In genomic region chr1:12124693-12125421, GRCh38 we compare ENCODE assay signal across 8 cellular contexts. TPM values are rescaled to one million over a fixed set of nuclear protein-coding genes. Genes with fewer than 3 reads are reported as not detected.
DNase-seq lines count a peak whose midpoint lies in the region; ATAC-seq and TF ChIP-seq lines count a peak whose summit lies in the region.

No MANE protein-coding gene starts in this region.

- H3K4me1 Mint-ChIP-seq in WTC11 = peaks cover 3% of the 10 kb centered on the region; the same call in 1 of the 2 replicates

- POLR2A ChIA-PET in WTC11 (lab: Charles Lee) = interaction anchor here (0.6 kb wide), 1 partner anchor 1951 kb away, joined by 3 read pairs; no protein-coding TSS in a partner anchor

- H3K27me3 Mint-ChIP-seq in WTC11 (ENCODE audit: low read depth) = no peaks in the 10 kb centered on the region

- H3K4me3 ChIP-seq in cardiac fibroblast (replicated peaks in 1 of 2; ENCODE audit: low read depth in 2 of 2, low read length in 2 of 2) = no peak overlapping the region

- ATAC-seq in WTC11 (peak; percentile 40; the same call in 1 of the 2 replicates), HG03025 (IDR thresholded peaks at IDR 0.05; ENCODE audit: low FRiP score, unreplicated experiment) (no peak)

- 0 out of 2 replicates have a peak overlapping the region, but pooled peaks have one; percentile 33 for H3K27ac Mint-ChIP-seq in WTC11

- TF ChIP-seq CTCF in WTC11 (IDR thresholded peaks at IDR 0.05) (peak; percentile 97), cardiac fibroblast (IDR thresholded peaks at IDR 0.05; ENCODE audit: low read depth, low read length) (peak; percentile 96)

- H3K36me3 Mint-ChIP-seq in WTC11 = peaks cover 19% of the 10 kb centered on the region

- DNase-seq in NCI-H1436 (lab: John Stamatoyannopoulos, UW) = peak; percentile 56
- DNase-seq in NCI-H1436 treated with DMSO at 0.1 percent for 48 hours (lab: John Stamatoyannopoulos, UW) = no peak
- DNase-seq in NCI-H1694 (lab: John Stamatoyannopoulos, UW) = peak; percentile 35
- DNase-seq in WTC11 (ENCODE audit: low spot score) = peak; percentile 78
- DNase-seq in cardiac fibroblast (ENCODE audit: low read depth in 2 of 2) = peak; percentile 80 to 87
- DNase-seq in kidney tubule cell (ENCODE audit: low spot score) = peak; percentile 61
- DNase-seq in stimulated activated CD4-positive, alpha-beta T cell treated with anti-CD3 and anti-CD28 coated beads, Interleukin-2, amount 100 ng/mL, for 24 hours = peak; percentile 83 to 85

- H3K9me3 Mint-ChIP-seq in WTC11 = no peaks in the 10 kb centered on the region

- CTCF ChIA-PET in WTC11 (lab: Charles Lee) = interaction anchor here (0.6 to 9.4 kb wide), 60 partner anchors 10 to 534 kb away, joined by 3 to 325 read pairs (median 6); partner anchors contain the start of genes MFN2, TNFRSF1B and TNFRSF8

- H3K4me3 Mint-ChIP-seq in WTC11 = no peak overlapping the region

TF ChIP-seq in WTC11, 78 proteins besides CTCF, POLR2A, EP300 and RAD21:
- TF ChIP-seq CDX4 (CRISPR knock-in tag; IDR thresholded peaks at IDR 0.05; ENCODE audit: borderline replicate concordance) (no peak), FOXP1 (CRISPR knock-in tag; IDR thresholded peaks at IDR 0.05; ENCODE audit: borderline replicate concordance) (peak; percentile 53; the same call in 1 of the 2 replicates), ZNF317 (CRISPR knock-in tag; IDR thresholded peaks at IDR 0.05; ENCODE audit: borderline replicate concordance, low read depth) (no peak), ETV6 (CRISPR knock-in tag; IDR thresholded peaks at IDR 0.05) (no peak), ZNF121 (CRISPR knock-in tag; IDR thresholded peaks at IDR 0.05) (0 out of 2 replicates have a peak, but pooled peaks have one; percentile 2)

RNA-seq across cellular contexts. Expression of gene TNFRSF1B, which starts 41.9 kb away (rescaled TPM):
- total RNA-seq in WTC11 (2021) = 1.6 to 2.7 TPM (median 2.1 TPM) in 3 replicates
